In the genomic region with DNA sequence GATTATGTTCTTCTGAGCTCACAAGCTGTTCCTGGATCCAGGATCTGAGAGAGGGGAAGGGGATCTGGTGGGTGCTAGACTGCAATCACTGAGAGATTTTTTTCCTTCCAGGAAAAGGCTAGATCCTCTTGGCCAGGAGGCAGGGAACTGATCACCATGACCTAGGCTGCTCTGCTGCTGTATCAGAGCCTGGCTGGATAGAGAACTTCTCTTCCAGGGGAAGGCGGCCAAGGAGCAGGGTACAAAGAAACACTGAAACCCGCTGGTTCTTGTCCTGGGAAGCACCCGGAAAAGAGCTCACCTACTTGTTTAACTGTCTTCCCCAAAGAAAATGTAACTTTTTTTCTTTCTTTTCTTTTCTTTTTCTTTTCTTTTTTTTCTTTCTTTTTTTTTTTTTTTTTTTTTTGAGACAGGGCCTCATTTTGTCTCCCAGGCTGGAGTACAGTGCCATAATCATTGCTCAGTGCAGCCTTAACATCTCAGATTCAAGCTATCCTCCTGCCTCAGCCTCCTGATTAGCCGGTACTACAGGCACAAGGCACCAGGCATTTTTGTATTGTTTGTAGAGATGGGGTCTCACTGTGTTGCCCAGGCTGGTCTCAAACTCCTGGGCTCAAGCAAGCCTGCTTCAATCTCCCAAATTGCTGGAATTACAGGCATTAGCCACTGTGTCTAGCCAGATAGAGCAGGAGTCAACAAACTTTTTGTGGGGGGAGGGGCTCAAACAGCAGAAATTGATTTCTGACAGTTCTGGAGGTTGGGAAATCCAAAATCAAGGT, we compare ENCODE assay signal across 21 cellular contexts. TPM values are rescaled to one million over a fixed set of nuclear protein-coding genes. Genes with fewer than 3 reads are reported as not detected.
DNase-seq lines count a peak whose midpoint lies in the region; ATAC-seq, FAIRE-seq and TF ChIP-seq lines count a peak whose summit lies in the region.
"Had no signal": no experiment of that assay in that cellular context is flagged by ENCODE, and none has a peak within 500 bp of the region (broad histone marks: within the 10 kb centered on the region; RNA-seq: fewer than 3 reads in every experiment).

No MANE protein-coding gene starts in this region.

- DNase-seq in NCI-H82 treated with DMSO at 0.1 percent for 48 hours (lab: John Stamatoyannopoulos, UW; ENCODE audit: unreplicated experiment), result peak; percentile 34
- peak; percentile 1 for DNase-seq in kidney
- DNase-seq in NCI-H510A (lab: John Stamatoyannopoulos, UW), result no peak
- DNase-seq in stimulated activated CD4-positive, alpha-beta T cell treated with anti-CD3 and anti-CD28 coated beads, Interleukin-2, amount 100 ng/mL, for 48 hours, result no peak
- DNase-seq: KBM-7, NCI-H1105, NCI-H1694, NCI-H2081, NCI-H446, NCI-H526 treated with DMSO at 0.1 percent for 48 hours, PC-3, RPMI8226, SHP77, SW 1271, T-helper 17 cell had no signal

- no peak for ATAC-seq in GM19452 (IDR thresholded peaks at IDR 0.05; ENCODE audit: unreplicated experiment)
- ATAC-seq: A549, PC-3, T-helper 17 cell had no signal

- no peaks in the 10 kb centered on the region for H3K27me3 ChIP-seq in KMS-11 (ENCODE audit: insufficient read depth, low read depth)
- H3K27me3 ChIP-seq in neuron (ENCODE audit: insufficient read depth, low read length), result peaks cover 7% of the 10 kb centered on the region

- H2AFZ ChIP-seq in KMS-11 (ENCODE audit: low read depth), result 0 out of 2 replicates have a peak overlapping the region, but pooled peaks have one; percentile 14
- peak overlapping the region; percentile 34 for H2AFZ ChIP-seq in neuron (ENCODE audit: low read depth, low read length)

- H3K4me3 ChIP-seq in KMS-11 (IDR thresholded peaks at IDR 0.05; ENCODE audit: insufficient read depth, low read depth, low read length), result no peak overlapping the region
- H3K4me3 ChIP-seq in kidney (ENCODE audit: low read length in 2 of 2), result no peak overlapping the region
- no peak overlapping the region for H3K4me3 ChIP-seq in neuron (ENCODE audit: low read length)
- H3K4me3 ChIP-seq: A549 had no signal

- no peak for TF ChIP-seq CTCF in KMS-11 (conservative IDR thresholded peaks at IDR 0.05; ENCODE audit: low read depth, low read length)
- no peak for TF ChIP-seq CTCF in kidney (IDR thresholded peaks at IDR 0.05; ENCODE audit: borderline replicate concordance, extremely low read depth, insufficient read depth)

- intact Hi-C loops in kidney (cut with DNase I), result no loop called here

- no peak for FAIRE-seq in kidney (lab: Jason Lieb, UNC)
- FAIRE-seq: A549, G401.6, GM18507 had no signal

- no peaks in the 10 kb centered on the region for H4K20me1 ChIP-seq in KMS-11 (ENCODE audit: insufficient read depth)

- H3K9ac ChIP-seq in KMS-11, result no peak overlapping the region
- no peak overlapping the region for H3K9ac ChIP-seq in kidney (ENCODE audit: low read length in 2 of 2)

- no peak overlapping the region for H3K4me2 ChIP-seq in KMS-11
- H3K4me2 ChIP-seq: A549 had no signal

- H3K79me2 ChIP-seq in KMS-11 (ENCODE audit: insufficient read depth, low read depth), result no peaks in the 10 kb centered on the region

- no peak overlapping the region for H3K27ac ChIP-seq in KMS-11
- H3K27ac ChIP-seq in kidney (ENCODE audit: low read depth in 2 of 2, low read length in 2 of 2), result no peak overlapping the region
- H3K27ac ChIP-seq: A549 had no signal

- H3K36me3 ChIP-seq in KMS-11 (ENCODE audit: insufficient read depth) (no peaks in the 10 kb centered on the region), kidney (ENCODE audit: control insufficient read depth in 1 of 2, insufficient read depth in 2 of 2, low read length in 2 of 2) (no peaks in the 10 kb centered on the region), neuron (ENCODE audit: insufficient read depth, low read length) (no peaks in the 10 kb centered on the region)

- no peaks in the 10 kb centered on the region for H3K9me3 ChIP-seq in kidney (ENCODE audit: control insufficient read depth in 1 of 2, low read length in 2 of 2)
- H3K9me3 ChIP-seq in neuron (ENCODE audit: low read length), result no peaks in the 10 kb centered on the region
- H3K9me3 ChIP-seq: A549 had no signal

- H3K4me1 ChIP-seq in KMS-11 (ENCODE audit: low read depth, poor library complexity, severe bottlenecking) (no peaks in the 10 kb centered on the region), kidney (ENCODE audit: control insufficient read depth in 1 of 2, insufficient read depth in 1 of 2, low read depth in 1 of 2, low read length in 2 of 2) (no peaks in the 10 kb centered on the region), neuron (ENCODE audit: insufficient read depth, low read length) (no peaks in the 10 kb centered on the region)
- H3K4me1 ChIP-seq: A549 had no signal

RNA-seq across cellular contexts. Expression of a gene that starts 12.4 kb away (rescaled TPM):
- total RNA-seq in kidney, result 58.1 TPM
- 39.5 TPM for polyA plus RNA-seq in kidney (ENCODE audit: insufficient read depth, low read depth, low replicate concordance)

RNA-seq across cellular contexts. Expression of a gene that starts 44.9 kb away (rescaled TPM):
- total RNA-seq in kidney, result 362 TPM
- 413 TPM for polyA plus RNA-seq in kidney (ENCODE audit: insufficient read depth, low read depth, low replicate concordance)

Comparison
In these comparisons a context has a peak if more than half of its experiments do, and no peak if none do; other contexts are left out.
1. DNase-seq: peak in NCI-H82 treated with DMSO at 0.1 percent for 48 hours (single experiment) and kidney (single experiment); none in NCI-H510A (single experiment) and stimulated activated CD4-positive, alpha-beta T cell treated with anti-CD3 and anti-CD28 coated beads, Interleukin-2, amount 100 ng/mL, for 48 hours (0 of 2).